In the genomic region with DNA sequence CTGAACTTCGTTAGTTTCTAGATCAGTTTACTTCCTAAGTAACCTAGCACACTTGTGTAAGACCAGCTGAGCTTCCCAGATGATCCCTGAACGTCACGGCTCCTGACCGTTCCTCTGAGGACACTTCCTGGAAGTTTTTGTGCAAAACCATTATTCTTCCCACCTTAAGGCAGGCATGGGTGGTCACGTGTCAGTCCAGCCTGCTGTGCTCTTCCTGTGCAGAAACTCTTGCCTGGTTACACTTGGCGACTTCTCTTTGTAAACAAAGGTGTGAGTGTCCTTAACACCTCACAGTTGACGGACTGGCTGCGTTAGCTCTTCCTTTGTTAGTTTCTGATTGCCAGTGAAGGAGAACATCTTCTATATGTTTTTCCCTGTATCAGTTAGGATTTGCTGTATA, we compare ENCODE assay signal across 24 cellular contexts.
A peak's percentile ranks its signal among the peaks of the same experiment; 100 is the strongest.
DNase-seq lines count a peak whose midpoint lies in the region; ATAC-seq, FAIRE-seq and TF ChIP-seq lines count a peak whose summit lies in the region.
"Had no signal": no experiment of that assay in that cellular context is flagged by ENCODE, and none has a peak within 500 bp of the region (broad histone marks: within the 10 kb centered on the region; RNA-seq: fewer than 3 reads in every experiment).

No MANE protein-coding gene starts in this region.

- H3K9me3 ChIP-seq in K562 (replicated peaks; ENCODE audit: control insufficient read depth, insufficient read depth, low read depth, low read length) (no peaks in the 10 kb centered on the region), lower lobe of right lung (no peaks in the 10 kb centered on the region), transverse colon (no peaks in the 10 kb centered on the region)
- H3K9me3 ChIP-seq: HAP-1, heart left ventricle, tibial artery had no signal

- no peaks in the 10 kb centered on the region for H3K79me2 ChIP-seq in K562 (ENCODE audit: control insufficient read depth, insufficient read depth, low read length)

- FAIRE-seq in K562 (lab: Jason Lieb, UNC): no peak
- FAIRE-seq: GM19239 had no signal

- H3K4me1 ChIP-seq in K562 (replicated peaks in 1 of 2; ENCODE audit: control insufficient read depth in 2 of 2, insufficient read depth in 2 of 2, low read length in 2 of 2) (no peaks in the 10 kb centered on the region), lower lobe of right lung (peaks cover 46% of the 10 kb centered on the region), transverse colon (peaks cover 13 to 45% (median 24%) of the 10 kb centered on the region in 4 donors)
- H3K4me1 ChIP-seq: HAP-1 had no signal

- peak; percentile 19 for DNase-seq in activated effector memory CD4-positive, alpha-beta T cell treated with anti-CD3 and anti-CD28 coated beads, Interleukin-2, amount 50 U/mL, for 16 hours
- DNase-seq in activated effector memory CD4-positive, alpha-beta T cell treated with Interleukin-2 at 50 U/mL for 16 hours: no peak
- DNase-seq in K562 (ENCODE audit: extremely low read depth in 1 of 4, low spot score in 3 of 4): no peak
- no peak for DNase-seq in lower lobe of right lung
- peak; percentile 38 for DNase-seq in transverse colon
- DNase-seq in A172 (ENCODE audit: low spot score): no peak
- DNase-seq in NCI-H2081 treated with DMSO at 0.1 percent for 48 hours (lab: John Stamatoyannopoulos, UW): no peak
- DNase-seq: ACHN; activated CD8-positive, alpha-beta T cell treated with anti-CD3 and anti-CD28 coated beads for 36 hours; activated naive CD8-positive, alpha-beta T cell treated with anti-CD3 and anti-CD28 coated beads, Interleukin-2, amount 50 U/mL, for 24 hours; CD4-positive, alpha-beta T cell; effector CD8-positive, alpha-beta T cell; heart left ventricle; MV-4-11; NCI-H1930; NCI-H526; SHP77; stimulated activated naive B cell treated with anti-CD40 and anti-IgM and Interleukin-4, amounts not matched to agents 10 μg/mL and 1 μg/mL and 100 μg/mL, for 72 hours had no signal

- CTCF ChIA-PET in K562 (lab: Yijun Ruan, JAX; ENCODE audit: low intra/inter-chr PET ratio): no interaction called here

- in situ Hi-C loops in K562 (cut with MboI): no loop called here
- in situ Hi-C loops in transverse colon (cut with MboI; ENCODE audit: low pct_ligation_motif_present in 1 of 4, low pct_unique_long_range_greater_than_20kb in 1 of 4, low sequenced_read_pairs in 3 of 4): no loop called here

- no peaks in the 10 kb centered on the region for H3K9me1 ChIP-seq in K562 (ENCODE audit: control insufficient read depth, insufficient read depth, low read length)

- H3K9ac ChIP-seq in K562 (ENCODE audit: insufficient read depth in 1 of 2, low read depth in 2 of 2, low read length in 2 of 2): no peak overlapping the region

- H3K4me2 ChIP-seq in K562 (ENCODE audit: insufficient read depth, low read length): no peak overlapping the region

- BruUV-seq in K562 (replicated peaks; lab: Mats Ljungman, UMichigan): no TSS peak

- intact Hi-C loops in K562 (cut with micrococcal nuclease) (no loop called here), lower lobe of right lung (cut with DNase I) (no loop called here), transverse colon (cut with DNase I; ENCODE audit: low total_unique reads) (loop anchor here (10.0 kb wide), 1 partner anchor 73 kb away; no protein-coding TSS in a partner anchor)

- peaks cover 10 to 30% of the 10 kb centered on the region in 2 experiments; a peak in 3 of 5 replicates for H3K27me3 ChIP-seq in K562 (ENCODE audit: control insufficient read depth in 2 of 2, insufficient read depth in 2 of 2, low read length in 2 of 2)
- no peaks in the 10 kb centered on the region for H3K27me3 ChIP-seq in lower lobe of right lung (ENCODE audit: low read depth)
- no peaks in the 10 kb centered on the region for H3K27me3 ChIP-seq in transverse colon
- H3K27me3 ChIP-seq: cardiac muscle cell, heart left ventricle, tibial artery had no signal

- no peak for TF ChIP-seq CTCF in K562 (IDR thresholded peaks at IDR 0.05 in 2 of 3, conservative IDR thresholded peaks at IDR 0.05 in 1 of 3; ENCODE audit: insufficient read depth in 2 of 3, low read depth in 1 of 3, low read length in 3 of 3)
- TF ChIP-seq CTCF in lower lobe of right lung (IDR thresholded peaks at IDR 0.05): no peak
- no peak for TF ChIP-seq CTCF in transverse colon (IDR thresholded peaks at IDR 0.05)

- TF ChIP-seq RAD21 in K562 (CRISPR knock-in tag; conservative IDR thresholded peaks at IDR 0.05 in 1 of 2, IDR thresholded peaks at IDR 0.05 in 1 of 2): no peak

- ATAC-seq in K562 (no peak), lower lobe of right lung (peak; percentile 40 to 60), HG02870 (IDR thresholded peaks at IDR 0.05; ENCODE audit: unreplicated experiment) (no peak)
- ATAC-seq: activated CD8-positive, alpha-beta T cell treated with anti-CD3 and anti-CD28 coated beads for 36 hours; activated naive CD8-positive, alpha-beta T cell treated with anti-CD3 and anti-CD28 coated beads, Interleukin-2, amount 50 U/mL, for 24 hours; stimulated activated naive B cell treated with anti-CD40 and anti-IgM and Interleukin-4, amounts not matched to agents 10 μg/mL and 1 μg/mL and 100 μg/mL, for 72 hours had no signal

- H3K27ac ChIP-seq in K562 (ENCODE audit: extremely low read depth, low read depth, low read length): no peak overlapping the region
- no peak overlapping the region for H3K27ac ChIP-seq in lower lobe of right lung
- H3K27ac ChIP-seq in transverse colon: peak overlapping the region in 3 of 4 donors; percentile 45 to 70 (median 58)
- H3K27ac ChIP-seq: cardiac muscle cell, tibial artery, VCaP had no signal

- no peaks in the 10 kb centered on the region; the same call in 1 of the 2 replicates for H4K20me1 ChIP-seq in K562 (replicated peaks; ENCODE audit: control insufficient read depth, insufficient read depth, low read length)

- TF ChIP-seq EP300 in K562 (IDR thresholded peaks at IDR 0.05; ENCODE audit: low read length): no peak
- TF ChIP-seq EP300 in transverse colon (IDR thresholded peaks at IDR 0.05; ENCODE audit: low read depth): no peak

- TF ChIP-seq POLR2A in K562 (conservative IDR thresholded peaks at IDR 0.05): no peak
- no peak for TF ChIP-seq POLR2A in transverse colon (IDR thresholded peaks at IDR 0.05)

- H3K36me3 ChIP-seq in K562 (ENCODE audit: control insufficient read depth, insufficient read depth, low read length) (no peaks in the 10 kb centered on the region), lower lobe of right lung (no peaks in the 10 kb centered on the region), transverse colon (no peaks in the 10 kb centered on the region)
- H3K36me3 ChIP-seq: cardiac muscle cell, HAP-1, heart left ventricle, tibial artery had no signal

- WGBS in K562 (ENCODE audit: insufficient coverage, low coverage, missing lambda C conversion rate): under 1% methylated on average over 8 of the region's 8 CpGs
- 19 to 46% methylated on average over 7 to 8 of the region's 8 CpGs for whole genome bisulfite sequencing in transverse colon (ENCODE audit: low coverage in 1 of 2), 2 donors

- no peak overlapping the region for H2AFZ ChIP-seq in K562 (ENCODE audit: low read depth, low read length)

- POLR2A ChIA-PET in K562 (lab: Yijun Ruan, JAX): no interaction called here

- H3K4me3 ChIP-seq in K562 (no peak overlapping the region), lower lobe of right lung (no peak overlapping the region), transverse colon (no peak overlapping the region)
- H3K4me3 ChIP-seq: cardiac muscle cell, HAP-1, heart left ventricle, tibial artery had no signal

TF ChIP-seq in K562, 482 proteins besides CTCF, POLR2A, EP300 and RAD21 (continues in another document):
- TF ChIP-seq TFE3 (CRISPR knock-in tag; IDR thresholded peaks at IDR 0.05) (peak; percentile 26), ZNF316 (IDR thresholded peaks at IDR 0.05) (no peak)
- TF ChIP-seq, protein P1, sequence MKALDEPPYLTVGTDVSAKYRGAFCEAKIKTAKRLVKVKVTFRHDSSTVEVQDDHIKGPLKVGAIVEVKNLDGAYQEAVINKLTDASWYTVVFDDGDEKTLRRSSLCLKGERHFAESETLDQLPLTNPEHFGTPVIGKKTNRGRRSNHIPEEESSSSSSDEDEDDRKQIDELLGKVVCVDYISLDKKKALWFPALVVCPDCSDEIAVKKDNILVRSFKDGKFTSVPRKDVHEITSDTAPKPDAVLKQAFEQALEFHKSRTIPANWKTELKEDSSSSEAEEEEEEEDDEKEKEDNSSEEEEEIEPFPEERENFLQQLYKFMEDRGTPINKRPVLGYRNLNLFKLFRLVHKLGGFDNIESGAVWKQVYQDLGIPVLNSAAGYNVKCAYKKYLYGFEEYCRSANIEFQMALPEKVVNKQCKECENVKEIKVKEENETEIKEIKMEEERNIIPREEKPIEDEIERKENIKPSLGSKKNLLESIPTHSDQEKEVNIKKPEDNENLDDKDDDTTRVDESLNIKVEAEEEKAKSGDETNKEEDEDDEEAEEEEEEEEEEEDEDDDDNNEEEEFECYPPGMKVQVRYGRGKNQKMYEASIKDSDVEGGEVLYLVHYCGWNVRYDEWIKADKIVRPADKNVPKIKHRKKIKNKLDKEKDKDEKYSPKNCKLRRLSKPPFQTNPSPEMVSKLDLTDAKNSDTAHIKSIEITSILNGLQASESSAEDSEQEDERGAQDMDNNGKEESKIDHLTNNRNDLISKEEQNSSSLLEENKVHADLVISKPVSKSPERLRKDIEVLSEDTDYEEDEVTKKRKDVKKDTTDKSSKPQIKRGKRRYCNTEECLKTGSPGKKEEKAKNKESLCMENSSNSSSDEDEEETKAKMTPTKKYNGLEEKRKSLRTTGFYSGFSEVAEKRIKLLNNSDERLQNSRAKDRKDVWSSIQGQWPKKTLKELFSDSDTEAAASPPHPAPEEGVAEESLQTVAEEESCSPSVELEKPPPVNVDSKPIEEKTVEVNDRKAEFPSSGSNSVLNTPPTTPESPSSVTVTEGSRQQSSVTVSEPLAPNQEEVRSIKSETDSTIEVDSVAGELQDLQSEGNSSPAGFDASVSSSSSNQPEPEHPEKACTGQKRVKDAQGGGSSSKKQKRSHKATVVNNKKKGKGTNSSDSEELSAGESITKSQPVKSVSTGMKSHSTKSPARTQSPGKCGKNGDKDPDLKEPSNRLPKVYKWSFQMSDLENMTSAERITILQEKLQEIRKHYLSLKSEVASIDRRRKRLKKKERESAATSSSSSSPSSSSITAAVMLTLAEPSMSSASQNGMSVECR (CRISPR knock-in tag; IDR thresholded peaks at IDR 0.05): no peak

Comparison
In these comparisons a context has a peak if more than half of its experiments do, and no peak if none do; other contexts are left out.
1. DNase-seq: peak in activated effector memory CD4-positive, alpha-beta T cell treated with anti-CD3 and anti-CD28 coated beads, Interleukin-2, amount 50 U/mL, for 16 hours (single experiment) and transverse colon (single experiment); none in activated effector memory CD4-positive, alpha-beta T cell treated with Interleukin-2 at 50 U/mL for 16 hours (single experiment), K562 (0 of 4), lower lobe of right lung (single experiment), A172 (single experiment) and NCI-H2081 treated with DMSO at 0.1 percent for 48 hours (single experiment).
2. ATAC-seq: peak in lower lobe of right lung (2 of 2); none in K562 (single experiment) and HG02870 (single experiment).
3. H3K27ac ChIP-seq: peak in transverse colon (3 of 4); none in K562 (single experiment) and lower lobe of right lung (single experiment).